ENCODE assay signal across 9 cellular contexts in genomic region chr17:27471321-27472269, GRCh38. TPM values are rescaled to one million over a fixed set of nuclear protein-coding genes. Genes with fewer than 3 reads are reported as not detected.
DNase-seq lines count a peak whose midpoint lies in the region; ATAC-seq, FAIRE-seq and TF ChIP-seq lines count a peak whose summit lies in the region.
"Had no signal": no experiment of that assay in that cellular context is flagged by ENCODE, and none has a peak within 500 bp of the region (broad histone marks: within the 10 kb centered on the region; RNA-seq: fewer than 3 reads in every experiment).

No MANE protein-coding gene starts in this region.

- H3K9me3 ChIP-seq in A549: no peaks in the 10 kb centered on the region

- peaks cover 48% of the 10 kb centered on the region for H3K4me1 ChIP-seq in A549

- peak overlapping the region; percentile 43 for H3K4me2 ChIP-seq in A549

- H3K36me3 Mint-ChIP-seq in activated T-cell treated with anti-CD3 and anti-CD28 coated beads, Interleukin-2, amount 50 U/mL, for 72 hours (ENCODE audit: insufficient read depth in 2 of 2): peaks cover 8 to 25% of the 10 kb centered on the region in 2 donors
- no peaks in the 10 kb centered on the region for H3K36me3 Mint-ChIP-seq in naive B cell

- 75% methylated on average over 14 of the region's 14 CpGs for WGBS in A549 (ENCODE audit: missing lambda C conversion rate)

- H3K27ac Mint-ChIP-seq in activated T-cell treated with anti-CD3 and anti-CD28 coated beads, Interleukin-2, amount 50 U/mL, for 72 hours: peak overlapping the region; percentile 97
- peak overlapping the region; percentile 36 to 91 (median 74) for H3K27ac Mint-ChIP-seq in naive B cell

- H3K27me3 Mint-ChIP-seq in activated T-cell treated with anti-CD3 and anti-CD28 coated beads, Interleukin-2, amount 50 U/mL, for 72 hours (ENCODE audit: low read depth): no peaks in the 10 kb centered on the region
- H3K27me3 Mint-ChIP-seq in naive B cell: no peaks in the 10 kb centered on the region

- H3K9me3 Mint-ChIP-seq in activated T-cell treated with anti-CD3 and anti-CD28 coated beads, Interleukin-2, amount 50 U/mL, for 72 hours: no peaks in the 10 kb centered on the region
- no peaks in the 10 kb centered on the region for H3K9me3 Mint-ChIP-seq in naive B cell

- DNase-seq in A549 (ENCODE audit: low read depth in 1 of 2, low spot score in 1 of 2) (peak in 1 of 2 experiments; percentile 35), HK-2 (ENCODE audit: unreplicated experiment) (peak; percentile 71), naive B cell (no peak), NCI-H2081 treated with DMSO at 0.1 percent for 48 hours (lab: John Stamatoyannopoulos, UW) (no peak), OCI-M2 (lab: John Stamatoyannopoulos, UW; ENCODE audit: unreplicated experiment) (no peak), superior temporal gyrus (ENCODE audit: extremely low spot score) (no peak)
- peak; percentile 90 to 94 for DNase-seq in activated T-cell treated with anti-CD3 and anti-CD28 coated beads, Interleukin-2, amount 50 U/mL, for 72 hours

- peak overlapping the region; percentile 77 to 78 for H3K4me3 Mint-ChIP-seq in activated T-cell treated with anti-CD3 and anti-CD28 coated beads, Interleukin-2, amount 50 U/mL, for 72 hours
- peak overlapping the region in 2 of 8 donors; percentile 21 for H3K4me3 Mint-ChIP-seq in naive B cell

- TF ChIP-seq CTCF in A549 (IDR thresholded peaks at IDR 0.05): no peak

- peak overlapping the region; percentile 11 to 66; a peak in 4 of 6 replicates for H3K27ac ChIP-seq in A549
- H3K27ac ChIP-seq: dorsolateral prefrontal cortex had no signal

- POLR2A ChIA-PET in A549 (lab: Yijun Ruan, JAX): interaction anchor here (0.5 kb wide), 1 partner anchor 9 kb away, joined by 5 read pairs; no protein-coding TSS in a partner anchor

- ATAC-seq in A549 (peak; percentile 49 to 58; a peak in 4 of 6 replicates), GM21360 (IDR thresholded peaks at IDR 0.05; ENCODE audit: unreplicated experiment) (peak; percentile 65), naive B cell (ENCODE audit: low read depth in 2 of 2) (peak; percentile 27 to 31)
- peak; percentile 68 for ATAC-seq in activated T-cell treated with anti-CD3 and anti-CD28 coated beads, Interleukin-2, amount 50 U/mL, for 72 hours (replicated peaks in 1 of 2)

- no peak for TF ChIP-seq EP300 in A549 (IDR thresholded peaks at IDR 0.05)

- CTCF ChIA-PET in A549 (lab: Yijun Ruan, JAX): interaction anchor here (0.7 to 10.4 kb wide), 8 partner anchors 8 to 179 kb away, joined by 3 to 55 read pairs (median 4); partner anchors contain the start of gene KSR1

- TF ChIP-seq RAD21 in A549 (conservative IDR thresholded peaks at IDR 0.05 in 1 of 2, IDR thresholded peaks at IDR 0.05 in 1 of 2): no peak

- peaks cover 100% of the 10 kb centered on the region for H3K4me1 Mint-ChIP-seq in activated T-cell treated with anti-CD3 and anti-CD28 coated beads, Interleukin-2, amount 50 U/mL, for 72 hours (ENCODE audit: low read depth)
- peaks cover 50 to 64% (median 56%) of the 10 kb centered on the region in 3 donors for H3K4me1 Mint-ChIP-seq in naive B cell

- no peak for TF ChIP-seq POLR2A in A549 (IDR thresholded peaks at IDR 0.05; ENCODE audit: low read length)

- no peak overlapping the region for H3K4me3 ChIP-seq in A549
- H3K4me3 ChIP-seq: dorsolateral prefrontal cortex had no signal

- FAIRE-seq in A549 (lab: Jason Lieb, UNC): no peak

TF ChIP-seq in A549, 52 proteins besides CTCF, POLR2A, EP300 and RAD21:
- TF ChIP-seq ZNF302 (CRISPR knock-in tag; IDR thresholded peaks at IDR 0.05) (no peak), PBX3 (IDR thresholded peaks at IDR 0.05) (no peak), PHF8 (IDR thresholded peaks at IDR 0.05; ENCODE audit: borderline replicate concordance, low read depth) (no peak), MAX (IDR thresholded peaks at IDR 0.05) (no peak), HOXB5 (CRISPR knock-in tag; IDR thresholded peaks at IDR 0.05) (no peak), NPAS2 (CRISPR knock-in tag; IDR thresholded peaks at IDR 0.05; ENCODE audit: borderline replicate concordance) (no peak), SREBF2 (IDR thresholded peaks at IDR 0.05) (no peak), E2F6 (IDR thresholded peaks at IDR 0.05; ENCODE audit: borderline replicate concordance, low read depth) (no peak), NFE2L2 (conservative IDR thresholded peaks at IDR 0.05; ENCODE audit: low read length) (no peak), JUN (IDR thresholded peaks at IDR 0.05) (no peak), RARB (CRISPR knock-in tag; IDR thresholded peaks at IDR 0.05) (no peak), MYC (IDR thresholded peaks at IDR 0.05; ENCODE audit: borderline replicate concordance, low read length) (no peak), HES2 (IDR thresholded peaks at IDR 0.05) (no peak), ATOH8 (CRISPR knock-in tag; IDR thresholded peaks at IDR 0.05; ENCODE audit: low read depth) (no peak), CHD2 (IDR thresholded peaks at IDR 0.05; ENCODE audit: low read length, partially characterized antibody) (no peak), JUNB (IDR thresholded peaks at IDR 0.05) (no peak), MAZ (IDR thresholded peaks at IDR 0.05; ENCODE audit: borderline replicate concordance, low read depth, low read length) (no peak), NR3C1 (IDR thresholded peaks at IDR 0.05) (no peak), KDM1A (IDR thresholded peaks at IDR 0.05; ENCODE audit: low read depth) (no peak)

RNA-seq across cellular contexts. Expression of gene KSR1, which starts 15.3 kb away (rescaled TPM):
- polyA plus RNA-seq in A549 (2011; rRNA removed) (13.3 and 23.0 TPM in 2 replicates), A549 (2017; fragmentation: RNase III; extraction: RNeasy Plus Mini Kit Qiagen cat#74134 plus additional on column Dnase treatment) (13.5 to 17.1 TPM (median 14.6 TPM) in 3 replicates), naive B cell (ENCODE audit: low read depth in 6 of 6) (1 to 10 TPM in 5 of 6 donors, under 1 TPM in 1; 0.38 to 4.4 (median 2.3) TPM)
- polyA plus RNA-seq in A549 (2012; cell fraction: cytosol; rRNA removed): 7.1 and 8.4 TPM in 2 replicates
- 27.8 and 32.1 TPM in 2 replicates for polyA plus RNA-seq in A549 (2012; cell fraction: nucleus; rRNA removed)
- polyA minus RNA-seq in A549 (2011; rRNA and poly(A)+ RNA removed): 31.5 and 39.6 TPM in 2 replicates
- 100 to 1,000 TPM; 191 to 296 TPM for total RNA-seq in activated T-cell treated with anti-CD3 and anti-CD28 coated beads, Interleukin-2, amount 50 U/mL, for 72 hours

Comparison
In these comparisons a context has a peak if more than half of its experiments do, and no peak if none do; other contexts are left out.
1. DNase-seq: peak in HK-2 (single experiment) and activated T-cell treated with anti-CD3 and anti-CD28 coated beads, Interleukin-2, amount 50 U/mL, for 72 hours (2 of 2); none in naive B cell (single experiment), NCI-H2081 treated with DMSO at 0.1 percent for 48 hours (single experiment), OCI-M2 (single experiment) and superior temporal gyrus (single experiment).
2. Peak in every context shown above with its lines, with median percentiles within 50 percentile points of each other: ATAC-seq.